7 cellular contexts compared by ENCODE assay signal in genomic region chr1:54581621-54582035, GRCh38. TPM values are rescaled to one million over a fixed set of nuclear protein-coding genes. Genes with fewer than 3 reads are reported as not detected.
DNase-seq lines count a peak whose midpoint lies in the region; ATAC-seq, FAIRE-seq and TF ChIP-seq lines count a peak whose summit lies in the region.

No MANE protein-coding gene starts in this region.

- peak in 1 of 4 donors; percentile 81 for TF ChIP-seq POLR2A in upper lobe of left lung (IDR thresholded peaks at IDR 0.05)

- no peaks in the 10 kb centered on the region for H3K36me3 ChIP-seq in bronchial epithelial cell (ENCODE audit: control insufficient read depth, insufficient read depth, low read length)
- H3K36me3 ChIP-seq in upper lobe of left lung, result no peaks in the 10 kb centered on the region

- TF ChIP-seq EP300 in upper lobe of left lung (IDR thresholded peaks at IDR 0.05), result peak in 1 of 4 donors; percentile 41

- peak; percentile 97 for DNase-seq in LNCaP clone FGC (ENCODE audit: low read depth)
- DNase-seq in bronchial epithelial cell (ENCODE audit: low read depth), result peak; percentile 92
- peak; percentile 84 to 94 for DNase-seq in left colon
- DNase-seq in upper lobe of left lung, result peak; percentile 85 to 95
- no peak for DNase-seq in ecto neural progenitor cell (ENCODE audit: low spot score)
- no peak for DNase-seq in activated gamma-delta T cell (lab: John Stamatoyannopoulos, UW)

- no peaks in the 10 kb centered on the region for H3K9me3 ChIP-seq in upper lobe of left lung

- TF ChIP-seq CTCF in LNCaP clone FGC (IDR thresholded peaks at IDR 0.05; ENCODE audit: control insufficient read depth, extremely low read depth, insufficient read depth), result no peak
- no peak for TF ChIP-seq CTCF in bronchial epithelial cell (IDR thresholded peaks at IDR 0.05; ENCODE audit: insufficient read depth, low read length, severe bottlenecking)
- TF ChIP-seq CTCF in upper lobe of left lung (IDR thresholded peaks at IDR 0.05), result no peak

- H3K4me3 ChIP-seq in LNCaP clone FGC (ENCODE audit: low read depth, low read length) (no peak overlapping the region), bronchial epithelial cell (ENCODE audit: low read depth, low read length) (no peak overlapping the region), upper lobe of left lung (no peak overlapping the region)

- H3K27me3 ChIP-seq in bronchial epithelial cell (ENCODE audit: control insufficient read depth, insufficient read depth, low read length) (no peaks in the 10 kb centered on the region), upper lobe of left lung (no peaks in the 10 kb centered on the region)

- H3K4me1 ChIP-seq in upper lobe of left lung, result peaks cover 0 to 11% (median 8%) of the 10 kb centered on the region in 4 donors

- intact Hi-C loops in left colon (cut with DNase I, micrococcal nuclease), result no loop called here

- peak; percentile 95 for ATAC-seq in left colon
- peak; percentile 77 to 97 for ATAC-seq in upper lobe of left lung (ENCODE audit: low FRiP score in 2 of 2)
- no peak for ATAC-seq in HG03095 (IDR thresholded peaks at IDR 0.05; ENCODE audit: unreplicated experiment)

- peak overlapping the region; percentile 64 to 84 (median 80) for H3K27ac ChIP-seq in upper lobe of left lung

- FAIRE-seq in bronchial epithelial cell (lab: Jason Lieb, UNC), result peak; percentile 66

- 70 to 90% methylated on average over 2 to 4 of the region's 5 CpGs for WGBS in upper lobe of left lung, 2 donors

RNA-seq across cellular contexts. Expression of gene ACOT11, which starts 33.6 kb away (rescaled TPM):
- 3.4 and 6.0 TPM in 2 replicates for total RNA-seq in bronchial epithelial cell
- total RNA-seq in left colon, result 10 to 100 TPM; 59.7 to 77.0 TPM
- total RNA-seq in upper lobe of left lung, result 10 to 100 TPM in 1 of 6 donors, 1 to 10 TPM in 5; 2.3 to 13.6 (median 7.0) TPM

RNA-seq across cellular contexts. Expression of gene FAM151A, which starts 41.7 kb away (rescaled TPM):
- total RNA-seq in bronchial epithelial cell, result not detected in 2 replicates
- total RNA-seq in left colon, result 1 to 10 TPM; 4.5 to 7.8 TPM
- total RNA-seq in upper lobe of left lung, result not detected

RNA-seq across cellular contexts. Expression of gene MROH7, which starts 60.0 kb away (rescaled TPM):
- total RNA-seq in bronchial epithelial cell, result under 0.01 and 0.13 TPM in 2 replicates
- 10 to 100 TPM; 11.8 to 14.2 TPM for total RNA-seq in left colon
- total RNA-seq in upper lobe of left lung, result 10 to 100 TPM in 2 of 6 donors, 1 to 10 TPM in 4; 1.2 to 10.5 (median 2.2) TPM

Comparison
In these comparisons a context has a peak if more than half of its experiments do, and no peak if none do; other contexts are left out.
1. DNase-seq: peak in LNCaP clone FGC (single experiment), bronchial epithelial cell (single experiment), left colon (2 of 2) and upper lobe of left lung (2 of 2); none in ecto neural progenitor cell (single experiment) and activated gamma-delta T cell (single experiment).